ENCODE assay signal across 29 cellular contexts in genomic region chr6:16429669-16430068, GRCh38.
"Had no signal": no experiment of that assay in that cellular context is flagged by ENCODE, and none has a peak within 500 bp of the region (broad histone marks: within the 10 kb centered on the region; RNA-seq: fewer than 3 reads in every experiment).

No MANE protein-coding gene starts in this region.

- H3K27me3 Mint-ChIP-seq: progenitor cell of endocrine pancreas; stimulated activated naive CD8-positive, alpha-beta T cell treated with anti-CD3 and anti-CD28 coated beads, Interleukin-15, amount 100 ng/mL, for 72 hours; type B pancreatic cell had no signal

- H3K27me3 ChIP-seq: neural progenitor cell, ovary, right lobe of liver, sigmoid colon, suprapubic skin, testis, tibial artery, transverse colon, upper lobe of right lung, uterus had no signal

- H3K4me3 Mint-ChIP-seq: natural killer cell; neural progenitor cell; stimulated activated effector memory CD8-positive, alpha-beta T cell treated with anti-CD3 and anti-CD28 coated beads, Interleukin-12 subunit alpha, Interleukin-12 subunit beta, amount 100 ng/mL, for 72 hours; stimulated activated naive CD8-positive, alpha-beta T cell treated with anti-CD3 and anti-CD28 coated beads, Interleukin-15, amount 100 ng/mL, for 72 hours; type B pancreatic cell had no signal

- H3K36me3 Mint-ChIP-seq: natural killer cell, neural progenitor cell had no signal

- H3K4me1 Mint-ChIP-seq: neural progenitor cell had no signal

- H3K4me2 ChIP-seq: neural progenitor cell had no signal

- H3K27ac Mint-ChIP-seq: natural killer cell; neural progenitor cell; progenitor cell of endocrine pancreas; stimulated activated effector memory CD8-positive, alpha-beta T cell treated with anti-CD3 and anti-CD28 coated beads, Interleukin-12 subunit alpha, Interleukin-12 subunit beta, amount 100 ng/mL, for 72 hours; stimulated activated naive CD8-positive, alpha-beta T cell treated with anti-CD3 and anti-CD28 coated beads, Interleukin-15, amount 100 ng/mL, for 72 hours; type B pancreatic cell had no signal

- H3K9me3 Mint-ChIP-seq: natural killer cell; nephron; neural progenitor cell; stimulated activated effector memory CD8-positive, alpha-beta T cell treated with anti-CD3 and anti-CD28 coated beads, Interleukin-12 subunit alpha, Interleukin-12 subunit beta, amount 100 ng/mL, for 72 hours; stimulated activated naive CD8-positive, alpha-beta T cell treated with anti-CD3 and anti-CD28 coated beads, Interleukin-15, amount 100 ng/mL, for 72 hours; type B pancreatic cell had no signal

- ATAC-seq: natural killer cell; psoas muscle; right cardiac atrium; right lobe of liver; stimulated activated effector memory CD8-positive, alpha-beta T cell treated with anti-CD3 and anti-CD28 coated beads, Interleukin-12 subunit alpha, Interleukin-12 subunit beta, amount 100 ng/mL, for 72 hours; stimulated activated naive CD8-positive, alpha-beta T cell treated with anti-CD3 and anti-CD28 coated beads, Interleukin-15, amount 100 ng/mL, for 72 hours; stimulated activated naive CD8-positive, alpha-beta T cell treated with anti-CD3 and anti-CD28 coated beads, Interleukin-15, Interleukin-2, amounts not matched to agents 100 U/mL and 50 U/mL, for 24 hours; upper lobe of right lung had no signal

- DNase-seq: natural killer cell; occipital lobe; ovary; posterior cingulate gyrus; psoas muscle; right cardiac atrium; right lobe of liver; sigmoid colon; small intestine; stimulated activated CD4-positive, alpha-beta T cell treated with anti-CD3 and anti-CD28 coated beads, Interleukin-15, amount 100 ng/mL, for 24 hours; stimulated activated CD4-positive, alpha-beta T cell treated with anti-CD3 and anti-CD28 coated beads, Interleukin-2, amount 100 ng/mL, for 24 hours; stimulated activated CD4-positive, alpha-beta T cell treated with anti-CD3 and anti-CD28 coated beads, Interleukin-2, amount 100 ng/mL, for 48 hours; stimulated activated CD4-positive, alpha-beta T cell treated with anti-CD3 and anti-CD28 coated beads, Interleukin-4, amount 100 ng/mL, for 24 hours; stimulated activated naive CD4-positive, alpha-beta T cell; stimulated activated naive CD8-positive, alpha-beta T cell treated with anti-CD3 and anti-CD28 coated beads, Interleukin-15, amount 100 ng/mL, for 72 hours; stimulated activated naive CD8-positive, alpha-beta T cell treated with anti-CD3 and anti-CD28 coated beads, Interleukin-15, Interleukin-2, amounts not matched to agents 100 U/mL and 50 U/mL, for 24 hours; substantia nigra; testis; tibial artery; transverse colon; upper lobe of right lung; uterus had no signal

- H3K27ac ChIP-seq: neural progenitor cell, ovary, parathyroid adenoma, psoas muscle, right lobe of liver, sigmoid colon, suprapubic skin, testis, tibial artery, transverse colon, upper lobe of right lung had no signal

- H3K36me3 ChIP-seq: neural progenitor cell, ovary, right lobe of liver, sigmoid colon, suprapubic skin, tibial artery, transverse colon, upper lobe of right lung, uterus had no signal

- H3K9me3 ChIP-seq: ovary, psoas muscle, right lobe of liver, sigmoid colon, suprapubic skin, testis, tibial artery, transverse colon, upper lobe of right lung, uterus had no signal

- H3K4me3 ChIP-seq: neural progenitor cell, ovary, psoas muscle, right lobe of liver, sigmoid colon, suprapubic skin, testis, tibial artery, transverse colon, upper lobe of right lung, uterus had no signal

- H3K4me1 ChIP-seq: neural progenitor cell, parathyroid adenoma, right lobe of liver had no signal

- H2AFZ ChIP-seq: neural progenitor cell, parathyroid adenoma had no signal
